Comparison of ENCODE assay signal across 10 cellular contexts in the genomic region with DNA sequence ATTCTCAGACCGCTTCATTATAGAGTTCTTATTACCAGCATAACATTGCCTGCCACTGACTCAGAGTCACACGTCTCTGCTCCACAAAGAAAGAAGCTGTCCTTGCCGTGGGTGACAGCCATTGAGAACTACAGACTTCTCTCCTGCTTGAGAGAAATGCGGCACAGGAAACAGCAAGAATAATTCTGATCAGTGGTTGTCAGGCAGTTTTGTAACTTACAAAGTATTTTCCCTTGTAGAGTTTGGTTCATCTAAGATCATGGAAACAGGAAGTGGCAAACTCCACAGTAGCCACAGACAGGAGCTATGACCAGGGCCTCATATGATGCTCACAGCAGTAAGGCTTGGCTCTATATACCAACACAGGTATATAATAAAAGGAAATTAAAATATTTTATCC. TPM values are rescaled to one million over a fixed set of nuclear protein-coding genes. Genes with fewer than 3 reads are reported as not detected.
DNase-seq lines count a peak whose midpoint lies in the region; ATAC-seq and TF ChIP-seq lines count a peak whose summit lies in the region.
"Had no signal": no experiment of that assay in that cellular context is flagged by ENCODE, and none has a peak within 500 bp of the region (broad histone marks: within the 10 kb centered on the region; RNA-seq: fewer than 3 reads in every experiment).

No MANE protein-coding gene starts in this region.

- no peaks in the 10 kb centered on the region for H3K9me3 Mint-ChIP-seq in effector memory CD8-positive, alpha-beta T cell

- H3K4me3 ChIP-seq in Loucy (ENCODE audit: low read length, poor library complexity, severe bottlenecking) (peak overlapping the region; percentile 32), vagina (no peak overlapping the region)

- H3K27me3 ChIP-seq in Loucy (ENCODE audit: insufficient read depth, low read length, poor library complexity, severe bottlenecking) (no peaks in the 10 kb centered on the region), vagina (no peaks in the 10 kb centered on the region)

- H3K4me1 ChIP-seq in Loucy (ENCODE audit: insufficient read depth, low read length, poor library complexity, severe bottlenecking) (peaks cover 34% of the 10 kb centered on the region), vagina (no peaks in the 10 kb centered on the region)

- no peak overlapping the region for H3K4me3 Mint-ChIP-seq in effector memory CD8-positive, alpha-beta T cell

- no peak for TF ChIP-seq CTCF in Loucy (conservative IDR thresholded peaks at IDR 0.05; ENCODE audit: low read length)
- TF ChIP-seq CTCF in vagina (IDR thresholded peaks at IDR 0.05), result no peak

- no peaks in the 10 kb centered on the region for H3K9me2 ChIP-seq in Loucy (replicated peaks; ENCODE audit: low read depth, low read length)

- H3K4me1 Mint-ChIP-seq in effector memory CD8-positive, alpha-beta T cell (ENCODE audit: low read depth in 2 of 2), result peaks cover 16 to 17% of the 10 kb centered on the region in 2 donors

- H3K9ac ChIP-seq in Loucy (ENCODE audit: low read depth, low read length, poor library complexity, severe bottlenecking), result peak overlapping the region; percentile 48

- peak; percentile 77 for ATAC-seq in GM21423 (IDR thresholded peaks at IDR 0.05; ENCODE audit: unreplicated experiment)
- ATAC-seq in effector memory CD8-positive, alpha-beta T cell (replicated peaks), result peak; percentile 89

- DNase-seq in EH (ENCODE audit: low read depth), result peak; percentile 39
- DNase-seq in effector memory CD8-positive, alpha-beta T cell, result no peak
- no peak for DNase-seq in vagina (ENCODE audit: extremely low spot score in 2 of 2)
- no peak for DNase-seq in iPS-NIHi7 (ENCODE audit: extremely low spot score)
- no peak for DNase-seq in GM03348 (ENCODE audit: low spot score)
- no peak for DNase-seq in dedifferentiated amniotic fluid mesenchymal stem cell (ENCODE audit: extremely low spot score)
- DNase-seq: NCI-H1930 had no signal

- H3K27ac ChIP-seq in vagina, result no peak overlapping the region

- peak overlapping the region; percentile 51 for H3K4me2 ChIP-seq in Loucy (ENCODE audit: low read depth, low read length, poor library complexity, severe bottlenecking)

- H3K36me3 Mint-ChIP-seq in effector memory CD8-positive, alpha-beta T cell (ENCODE audit: insufficient read depth), result no peaks in the 10 kb centered on the region

- intact Hi-C loops in vagina (cut with DNase I), result no loop called here

- H3F3A ChIP-seq in Loucy (ENCODE audit: low read depth), result peaks cover 6% of the 10 kb centered on the region

- H2AFZ ChIP-seq in Loucy (ENCODE audit: low read length), result 0 out of 2 replicates have a peak overlapping the region, but pooled peaks have one; percentile 52

- peak overlapping the region; percentile 61 to 82 for H3K27ac Mint-ChIP-seq in effector memory CD8-positive, alpha-beta T cell

- H4K20me1 ChIP-seq in Loucy (ENCODE audit: insufficient read depth, low read length, poor library complexity, severe bottlenecking), result no peaks in the 10 kb centered on the region

- no peaks in the 10 kb centered on the region for H3K79me2 ChIP-seq in Loucy (ENCODE audit: insufficient read depth, low read length)

- H3K36me3 ChIP-seq in Loucy (ENCODE audit: insufficient read depth, low read length), result peaks cover under 1% of the 10 kb centered on the region; the same call in 1 of the 2 replicates
- H3K36me3 ChIP-seq in vagina, result peaks cover 0 to 3% of the 10 kb centered on the region in 2 donors

- H3K9me3 ChIP-seq in Loucy (ENCODE audit: insufficient read depth, low read depth, low read length), result no peaks in the 10 kb centered on the region
- no peaks in the 10 kb centered on the region for H3K9me3 ChIP-seq in vagina

- no peaks in the 10 kb centered on the region for H3K27me3 Mint-ChIP-seq in effector memory CD8-positive, alpha-beta T cell

- no peak for TF ChIP-seq POLR2A in vagina (IDR thresholded peaks at IDR 0.05)

RNA-seq across cellular contexts. Expression of a gene that starts 47.1 kb away (rescaled TPM):
- not detected for total RNA-seq in vagina
- total RNA-seq: frontal cortex had no signal
